Comparison of ENCODE assay signal across 18 cellular contexts in genomic region chr1:72936151-72936740, GRCh38.
"Had no signal": no experiment of that assay in that cellular context is flagged by ENCODE, and none has a peak within 500 bp of the region (broad histone marks: within the 10 kb centered on the region; RNA-seq: fewer than 3 reads in every experiment).

No MANE protein-coding gene starts in this region.

- H3K4me3 ChIP-seq: ascending aorta, colonic mucosa, mucosa of descending colon, psoas muscle, sigmoid colon, testis, upper lobe of right lung had no signal

- H3K27me3 ChIP-seq: ascending aorta, colonic mucosa, neutrophil, sigmoid colon, testis, upper lobe of right lung had no signal

- H3K27ac ChIP-seq: ascending aorta, colonic mucosa, neutrophil, psoas muscle, sigmoid colon, testis, upper lobe of right lung, VCaP had no signal

- H3K36me3 ChIP-seq: ascending aorta, colonic mucosa, neutrophil, sigmoid colon, upper lobe of right lung had no signal

- DNase-seq: activated CD4-positive, alpha-beta memory T cell treated with anti-CD3 and anti-CD28 coated beads, Interleukin-2, amount 10 ng/mL, durations not matched to agents 7 days and 5 days; activated CD4-positive, alpha-beta T cell treated with anti-CD3 and anti-CD28 coated beads for 36 hours; colonic mucosa; mammary epithelial cell; mucosa of descending colon; naive thymus-derived CD8-positive, alpha-beta T cell; psoas muscle; sigmoid colon; stimulated activated CD4-positive, alpha-beta T cell treated with anti-CD3 and anti-CD28 coated beads, Interleukin-2, amount 100 ng/mL, for 24 hours; stimulated activated naive CD8-positive, alpha-beta T cell treated with anti-CD3 and anti-CD28 coated beads, Interleukin-15, amount 100 ng/mL, for 72 hours; T-cell; T1000; testis; upper lobe of right lung had no signal

- ATAC-seq: activated CD4-positive, alpha-beta T cell treated with anti-CD3 and anti-CD28 coated beads for 36 hours; left lobe of liver; mucosa of descending colon; naive thymus-derived CD8-positive, alpha-beta T cell; psoas muscle; stimulated activated naive CD8-positive, alpha-beta T cell treated with anti-CD3 and anti-CD28 coated beads, Interleukin-15, amount 100 ng/mL, for 72 hours; T-cell; upper lobe of right lung had no signal

- H3K4me1 ChIP-seq: ascending aorta, colonic mucosa, psoas muscle, sigmoid colon, testis, upper lobe of right lung had no signal

- H3K9me3 ChIP-seq: ascending aorta, colonic mucosa, mucosa of descending colon, neutrophil, psoas muscle, sigmoid colon, testis, upper lobe of right lung had no signal
